16 cellular contexts compared by ENCODE assay signal in genomic region chr5:177527595-177527994, GRCh38. TPM values are rescaled to one million over a fixed set of nuclear protein-coding genes. Genes with fewer than 3 reads are reported as not detected.
DNase-seq lines count a peak whose midpoint lies in the region; ATAC-seq and TF ChIP-seq lines count a peak whose summit lies in the region.
"Had no signal": no experiment of that assay in that cellular context is flagged by ENCODE, and none has a peak within 500 bp of the region (broad histone marks: within the 10 kb centered on the region; RNA-seq: fewer than 3 reads in every experiment).

No MANE protein-coding gene starts in this region.

- H3K27ac Mint-ChIP-seq in chondrocyte (ENCODE audit: unreplicated experiment), result no peak overlapping the region
- H3K27ac Mint-ChIP-seq: CD4-positive, alpha-beta memory T cell; HFFc6 had no signal

- H3K9me3 Mint-ChIP-seq in chondrocyte (ENCODE audit: low read depth), result no peaks in the 10 kb centered on the region
- H3K9me3 Mint-ChIP-seq: CD4-positive, alpha-beta memory T cell; HFFc6 had no signal

- H3K27me3 ChIP-seq in upper lobe of right lung, result no peaks in the 10 kb centered on the region

- no peaks in the 10 kb centered on the region for H3K9me3 ChIP-seq in upper lobe of right lung
- H3K9me3 ChIP-seq: HAP-1 had no signal

- H3K27ac ChIP-seq in upper lobe of right lung, result no peak overlapping the region

- peaks cover 14% of the 10 kb centered on the region for H3K4me1 Mint-ChIP-seq in chondrocyte (ENCODE audit: low read depth)

- peaks cover 94% of the 10 kb centered on the region for H3K36me3 ChIP-seq in upper lobe of right lung

- H3K36me3 Mint-ChIP-seq in chondrocyte (ENCODE audit: low read depth), result peaks cover 25% of the 10 kb centered on the region

- no peaks in the 10 kb centered on the region for H3K4me1 ChIP-seq in upper lobe of right lung
- H3K4me1 ChIP-seq: HAP-1 had no signal

- DNase-seq in chondrocyte (ENCODE audit: low spot score), result peak; percentile 61
- peak; percentile 22 for DNase-seq in sciatic nerve (ENCODE audit: low spot score)
- peak; percentile 31 for DNase-seq in upper lobe of right lung
- DNase-seq in NOMO-1 treated with dmso at 0.1 percent for 144 hours (lab: John Stamatoyannopoulos, UW; ENCODE audit: unreplicated experiment), result no peak
- no peak for DNase-seq in SHP77 treated with DMSO at 0.1 percent for 48 hours (lab: John Stamatoyannopoulos, UW)
- DNase-seq: C1 segment of cervical spinal cord; Calu3; CD4-positive, alpha-beta memory T cell; COR-L47; DMS53; DMS79 treated with DMSO at 0.1 percent for 48 hours; GF-D8; GOT3; HFFc6 had no signal

- no peaks in the 10 kb centered on the region for H3K27me3 Mint-ChIP-seq in chondrocyte (ENCODE audit: low read depth)
- H3K27me3 Mint-ChIP-seq: CD4-positive, alpha-beta memory T cell had no signal

- no peak for ATAC-seq in sciatic nerve
- no peak for ATAC-seq in upper lobe of right lung
- ATAC-seq in GM21576 (IDR thresholded peaks at IDR 0.05; ENCODE audit: unreplicated experiment), result no peak

- H3K4me3 ChIP-seq in upper lobe of right lung, result no peak overlapping the region
- H3K4me3 ChIP-seq: HAP-1 had no signal

- intact Hi-C loops in sciatic nerve (cut with DNase I), result no loop called here
- intact Hi-C loops in upper lobe of right lung (cut with DNase I), result no loop called here

- no peak overlapping the region for H3K4me3 Mint-ChIP-seq in chondrocyte (ENCODE audit: unreplicated experiment)
- H3K4me3 Mint-ChIP-seq: CD4-positive, alpha-beta memory T cell; HFFc6 had no signal

- TF ChIP-seq CTCF in chondrocyte (IDR thresholded peaks at IDR 0.05) (no peak), upper lobe of right lung (IDR thresholded peaks at IDR 0.05) (no peak)

RNA-seq across cellular contexts. Expression of gene DDX41, which starts 10.8 kb away (rescaled TPM):
- total RNA-seq in chondrocyte (77.2 to 79.0 TPM (median 78.6 TPM) in 3 replicates), sciatic nerve (68.2 TPM), upper lobe of right lung (61.6 TPM)

RNA-seq across cellular contexts. Expression of gene DOK3, which starts 18.0 kb away (rescaled TPM):
- total RNA-seq in chondrocyte, result 4.7 to 7.7 TPM (median 7.5 TPM) in 3 replicates
- 16.2 TPM for total RNA-seq in sciatic nerve
- 45.6 TPM for total RNA-seq in upper lobe of right lung

RNA-seq across cellular contexts. Expression of gene FAM193B, which starts 26.8 kb away (rescaled TPM):
- total RNA-seq in chondrocyte (75.2 to 85.9 TPM (median 79.1 TPM) in 3 replicates), sciatic nerve (113 TPM), upper lobe of right lung (76.3 TPM)

RNA-seq across cellular contexts. Expression of gene PDLIM7, which starts 30.2 kb away (rescaled TPM):
- total RNA-seq in chondrocyte (563 to 633 TPM (median 613 TPM) in 3 replicates), sciatic nerve (144 TPM), upper lobe of right lung (59.1 TPM)

RNA-seq across cellular contexts. Expression of gene DBN1, which starts 54.2 kb away (rescaled TPM):
- total RNA-seq in chondrocyte (207 to 277 TPM (median 274 TPM) in 3 replicates), sciatic nerve (63.5 TPM), upper lobe of right lung (34.6 TPM)

Comparison
In these comparisons a context has a peak if more than half of its experiments do, and no peak if none do; other contexts are left out.
1. DNase-seq: peak in chondrocyte (single experiment), sciatic nerve (single experiment) and upper lobe of right lung (single experiment); none in NOMO-1 treated with dmso at 0.1 percent for 144 hours (single experiment) and SHP77 treated with DMSO at 0.1 percent for 48 hours (single experiment).